8 cellular contexts compared by ENCODE assay signal in the genomic region with DNA sequence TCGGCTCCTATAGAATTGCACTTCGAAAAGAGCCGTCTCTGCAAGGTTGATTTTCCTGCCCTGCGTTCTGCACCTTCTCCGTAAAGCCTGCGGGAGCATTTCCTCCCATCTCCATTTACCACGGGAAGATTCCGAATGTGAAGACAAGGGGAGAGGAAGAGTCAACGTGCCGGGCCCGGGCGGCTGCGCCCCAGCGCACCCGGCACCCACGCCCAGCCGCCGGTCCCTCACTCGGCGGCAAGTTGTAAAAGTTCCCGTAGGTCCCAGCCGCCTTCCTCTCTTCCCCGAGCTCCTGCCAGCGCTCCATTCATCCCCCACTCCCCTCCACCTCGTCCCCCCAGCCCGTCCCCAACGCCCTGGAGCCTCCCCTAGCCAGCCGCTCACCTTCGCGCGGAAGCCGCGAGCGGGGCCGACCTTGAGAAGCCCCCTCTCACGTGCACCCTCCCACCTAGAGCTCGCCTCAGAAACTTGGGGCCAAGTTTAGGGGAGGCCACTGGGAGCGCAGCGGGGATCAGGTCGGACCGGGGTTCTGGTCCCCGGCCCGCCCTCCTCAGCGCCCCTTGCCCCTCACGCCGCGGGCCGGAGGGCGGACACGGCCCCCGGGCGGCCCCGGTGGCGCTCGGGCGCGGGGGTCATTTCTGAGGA. TPM values are rescaled to one million over a fixed set of nuclear protein-coding genes. Genes with fewer than 3 reads are reported as not detected.
DNase-seq lines count a peak whose midpoint lies in the region; ATAC-seq and TF ChIP-seq lines count a peak whose summit lies in the region.

No MANE protein-coding gene starts in this region.

- peak overlapping the region; percentile 83 to 88 for H3K4me3 Mint-ChIP-seq in CD14-positive monocyte
- no peak overlapping the region for H3K4me3 Mint-ChIP-seq in activated naive CD8-positive, alpha-beta T cell treated with anti-CD3 and anti-CD28 coated beads for 36 hours
- H3K4me3 Mint-ChIP-seq in activated CD4-positive, alpha-beta memory T cell treated with anti-CD3 and anti-CD28 coated beads for 36 hours, result no peak overlapping the region

- H2BK5ac ChIP-seq in neuronal stem cell (ENCODE audit: low read length), result no peak overlapping the region

- H4K91ac ChIP-seq in neuronal stem cell (ENCODE audit: low read depth, low read length, poor library complexity), result no peak overlapping the region

- no peak overlapping the region for H2BK12ac ChIP-seq in neuronal stem cell (ENCODE audit: low read length)

- ATAC-seq in foreskin keratinocyte (peak; percentile 35), GM21723 (IDR thresholded peaks at IDR 0.05; ENCODE audit: unreplicated experiment) (no peak), GM18502 (IDR thresholded peaks at IDR 0.05; ENCODE audit: poor library complexity, unreplicated experiment) (no peak)

- POLR2A ChIA-PET in activated CD4-positive, alpha-beta memory T cell treated with anti-CD3 and anti-CD28 coated beads for 36 hours (lab: Charles Lee), result no interaction called here

- H3K27ac ChIP-seq in foreskin keratinocyte (no peak overlapping the region), neuronal stem cell (replicated peaks; ENCODE audit: low read length) (no peak overlapping the region)

- H3K9me3 Mint-ChIP-seq in CD14-positive monocyte, result peaks cover 0 to 13% (median 2%) of the 10 kb centered on the region in 7 donors
- no peaks in the 10 kb centered on the region for H3K9me3 Mint-ChIP-seq in activated naive CD8-positive, alpha-beta T cell treated with anti-CD3 and anti-CD28 coated beads for 36 hours
- no peaks in the 10 kb centered on the region for H3K9me3 Mint-ChIP-seq in activated CD4-positive, alpha-beta memory T cell treated with anti-CD3 and anti-CD28 coated beads for 36 hours

- H3K27me3 ChIP-seq in foreskin keratinocyte (peaks cover 13% of the 10 kb centered on the region), neuronal stem cell (ENCODE audit: control insufficient read depth in 3 of 3, insufficient read depth in 3 of 3, low read depth in 1 of 3, low read length in 3 of 3) (peaks cover 0 to 82% (median 19%) of the 10 kb centered on the region in 3 experiments)

- H2BK15ac ChIP-seq in neuronal stem cell (ENCODE audit: low read length), result peak overlapping the region; percentile 59

- intact Hi-C loops in CD14-positive monocyte (cut with micrococcal nuclease), result no loop called here
- intact Hi-C loops in activated CD4-positive, alpha-beta memory T cell treated with anti-CD3 and anti-CD28 coated beads for 36 hours (cut with micrococcal nuclease), result no loop called here

- H2AFZ ChIP-seq in neuronal stem cell (ENCODE audit: low read length), result peak overlapping the region; percentile 94

- peaks cover 20% of the 10 kb centered on the region for H3K4me1 Mint-ChIP-seq in CD14-positive monocyte
- H3K4me1 Mint-ChIP-seq in activated naive CD8-positive, alpha-beta T cell treated with anti-CD3 and anti-CD28 coated beads for 36 hours, result peaks cover 7% of the 10 kb centered on the region
- peaks cover 2% of the 10 kb centered on the region for H3K4me1 Mint-ChIP-seq in activated CD4-positive, alpha-beta memory T cell treated with anti-CD3 and anti-CD28 coated beads for 36 hours (ENCODE audit: low read depth)

- peak overlapping the region; percentile 70 for H3K18ac ChIP-seq in neuronal stem cell (ENCODE audit: low read length)

- peaks cover 71 to 79% (median 73%) of the 10 kb centered on the region in 3 donors for H3K27me3 Mint-ChIP-seq in CD14-positive monocyte (ENCODE audit: low read depth in 3 of 3)
- peaks cover 60% of the 10 kb centered on the region for H3K27me3 Mint-ChIP-seq in activated naive CD8-positive, alpha-beta T cell treated with anti-CD3 and anti-CD28 coated beads for 36 hours
- H3K27me3 Mint-ChIP-seq in activated CD4-positive, alpha-beta memory T cell treated with anti-CD3 and anti-CD28 coated beads for 36 hours, result peaks cover 31% of the 10 kb centered on the region

- H3K36me3 Mint-ChIP-seq in CD14-positive monocyte, result peaks cover 0 to 4% of the 10 kb centered on the region in 2 donors
- peaks cover 2% of the 10 kb centered on the region for H3K36me3 Mint-ChIP-seq in activated naive CD8-positive, alpha-beta T cell treated with anti-CD3 and anti-CD28 coated beads for 36 hours
- no peaks in the 10 kb centered on the region for H3K36me3 Mint-ChIP-seq in activated CD4-positive, alpha-beta memory T cell treated with anti-CD3 and anti-CD28 coated beads for 36 hours

- H3K23ac ChIP-seq in neuronal stem cell (ENCODE audit: low read depth, low read length, poor library complexity), result peak overlapping the region; percentile 18

- H3K14ac ChIP-seq in neuronal stem cell (ENCODE audit: low read length), result no peak overlapping the region

- no peaks in the 10 kb centered on the region for H3K9me3 ChIP-seq in neuronal stem cell (replicated peaks in 1 of 2; ENCODE audit: control insufficient read depth in 2 of 2, insufficient read depth in 1 of 2, low read depth in 1 of 2, low read length in 2 of 2)

- peak overlapping the region; percentile 54 to 82 for H3K4me3 ChIP-seq in neuronal stem cell (ENCODE audit: low read length in 2 of 2)

- H3K4me1 ChIP-seq in foreskin keratinocyte (peaks cover 34% of the 10 kb centered on the region), neuronal stem cell (ENCODE audit: control insufficient read depth in 2 of 2, insufficient read depth in 1 of 2, low read depth in 1 of 2, low read length in 2 of 2) (peaks cover 2 to 9% of the 10 kb centered on the region in 2 donors)

- peak overlapping the region; percentile 95 for H3K4me2 ChIP-seq in neuronal stem cell (ENCODE audit: insufficient read depth, low read length, poor library complexity, severe bottlenecking)

- H3K9ac ChIP-seq in neuronal stem cell (ENCODE audit: low read depth, low read length, poor library complexity), result peak overlapping the region; percentile 66

- H2BK120ac ChIP-seq in neuronal stem cell (ENCODE audit: low read depth, low read length), result no peak overlapping the region

- H3K36me3 ChIP-seq in neuronal stem cell (replicated peaks in 1 of 2; ENCODE audit: control insufficient read depth in 2 of 2, insufficient read depth in 2 of 2, low read length in 2 of 2), result no peaks in the 10 kb centered on the region

- DNase-seq in CD14-positive monocyte (ENCODE audit: low spot score) (no peak), NCI-H526 treated with DMSO at 0.1 percent for 48 hours (lab: John Stamatoyannopoulos, UW) (peak; percentile 60), foreskin keratinocyte (peak in 1 of 2 donors; percentile 34), neuronal stem cell (ENCODE audit: low spot score) (no peak)
- no peak for DNase-seq in activated naive CD8-positive, alpha-beta T cell treated with anti-CD3 and anti-CD28 coated beads for 36 hours
- DNase-seq in activated CD4-positive, alpha-beta memory T cell treated with anti-CD3 and anti-CD28 coated beads for 36 hours, result no peak

- TF ChIP-seq CTCF in CD14-positive monocyte (IDR thresholded peaks at IDR 0.05), result no peak
- no peak for TF ChIP-seq CTCF in foreskin keratinocyte (conservative IDR thresholded peaks at IDR 0.05)

- H2AK5ac ChIP-seq in neuronal stem cell (ENCODE audit: low read depth, low read length), result no peak overlapping the region

- H3K4ac ChIP-seq in neuronal stem cell (ENCODE audit: low read length), result no peak overlapping the region

- CTCF ChIA-PET in activated CD4-positive, alpha-beta memory T cell treated with anti-CD3 and anti-CD28 coated beads for 36 hours (lab: Charles Lee), result no interaction called here

- H3K79me1 ChIP-seq in neuronal stem cell (ENCODE audit: low read depth, low read length), result no peaks in the 10 kb centered on the region

- no CpG with 5 or more reads among the region's 57 CpGs for WGBS in neuronal stem cell (ENCODE audit: extremely low coverage in 2 of 2, insufficient read length in 2 of 2, insufficient replicate concordance in 1 of 2), 2 donors

- no peak overlapping the region for H3K27ac Mint-ChIP-seq in CD14-positive monocyte
- H3K27ac Mint-ChIP-seq in activated naive CD8-positive, alpha-beta T cell treated with anti-CD3 and anti-CD28 coated beads for 36 hours, result no peak overlapping the region
- H3K27ac Mint-ChIP-seq in activated CD4-positive, alpha-beta memory T cell treated with anti-CD3 and anti-CD28 coated beads for 36 hours, result no peak overlapping the region

- H4K8ac ChIP-seq in neuronal stem cell (ENCODE audit: low read depth, low read length), result no peak overlapping the region

RNA-seq across cellular contexts. Expression of gene BNC2, which starts 0.4 kb away (rescaled TPM):
- polyA plus RNA-seq in CD14-positive monocyte (under 1 TPM in 1 of 2 donors, not detected in 1; 0.01 TPM), foreskin keratinocyte (0.20 and 0.27 TPM in 2 replicates)
- total RNA-seq in foreskin keratinocyte, result 0.56 and 0.85 TPM in 2 replicates
- 0.61 TPM for polyA plus RNA-seq in neuronal stem cell (2013, experiment 1 of 2)
- 0.60 TPM for polyA plus RNA-seq in neuronal stem cell (2013, experiment 2 of 2)
- total RNA-seq in activated naive CD8-positive, alpha-beta T cell treated with anti-CD3 and anti-CD28 coated beads for 36 hours, result not detected
- total RNA-seq in activated CD4-positive, alpha-beta memory T cell treated with anti-CD3 and anti-CD28 coated beads for 36 hours, result not detected

Comparison
In these comparisons a context has a peak if more than half of its experiments do, and no peak if none do; other contexts are left out.
1. H3K4me3 Mint-ChIP-seq: peak in CD14-positive monocyte (2 of 2); none in activated naive CD8-positive, alpha-beta T cell treated with anti-CD3 and anti-CD28 coated beads for 36 hours (single experiment) and activated CD4-positive, alpha-beta memory T cell treated with anti-CD3 and anti-CD28 coated beads for 36 hours (single experiment).